ENCODE assay signal across 16 cellular contexts in the genomic region with DNA sequence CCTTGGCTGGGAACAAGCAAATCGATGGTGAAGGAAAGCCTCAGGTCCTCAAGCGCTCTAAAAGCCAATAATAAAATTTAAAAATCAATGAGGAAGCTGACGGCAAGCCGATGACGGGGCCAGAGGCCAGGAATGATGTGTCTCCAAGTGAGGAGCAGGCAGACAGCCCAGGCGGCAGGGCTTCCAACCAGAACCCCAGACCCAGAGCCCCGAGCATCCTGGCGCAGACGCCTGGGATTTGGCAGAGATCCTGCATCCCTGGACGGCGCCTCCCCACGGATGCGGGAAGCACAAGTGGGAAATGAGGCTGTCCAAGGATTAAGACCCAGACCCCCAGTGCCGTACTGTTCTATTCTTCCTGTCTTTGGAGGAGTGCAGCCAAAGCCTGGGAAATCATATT.
"Had no signal": no experiment of that assay in that cellular context is flagged by ENCODE, and none has a peak within 500 bp of the region (broad histone marks: within the 10 kb centered on the region; RNA-seq: fewer than 3 reads in every experiment).

No MANE protein-coding gene starts in this region.

- FAIRE-seq: colon, frontal cortex had no signal

- H3K4me1 ChIP-seq: lower lobe of right lung had no signal

- H3K36me3 ChIP-seq: esophagus muscularis mucosa, lower lobe of right lung, spleen, tibial artery had no signal

- DNase-seq: activated CD4-positive, alpha-beta T cell treated with anti-CD3 and anti-CD28 coated beads for 1 hour; activated CD4-positive, alpha-beta T cell treated with anti-CD3 and anti-CD28 coated beads, Interleukin-2, amount 50 U/mL, for 1 hour; activated CD8-positive, alpha-beta T cell treated with anti-CD3 and anti-CD28 coated beads, Interleukin-2, amount 10 ng/mL, durations not matched to agents 7 days and 5 days; activated gamma-delta T cell treated with Interleukin-2 at 50 U/mL for 16 hours; aorta; islet precursor cell; lower lobe of right lung; naive B cell; occipital lobe; spleen; stimulated activated CD4-positive, alpha-beta T cell treated with anti-CD3 and anti-CD28 coated beads, Interleukin-4, amount 100 ng/mL, for 1 hour; tibial artery had no signal

- H3K9me3 ChIP-seq: esophagus muscularis mucosa, lower lobe of right lung, spleen, tibial artery had no signal

- ATAC-seq: activated CD8-positive, alpha-beta T cell treated with anti-CD3 and anti-CD28 coated beads, Interleukin-2, amount 10 ng/mL, durations not matched to agents 7 days and 5 days; lower lobe of right lung had no signal

- H3K4me3 ChIP-seq: esophagus muscularis mucosa, lower lobe of right lung, spleen, tibial artery had no signal

- H3K27ac ChIP-seq: dorsolateral prefrontal cortex, esophagus muscularis mucosa, lower lobe of right lung, spleen, tibial artery had no signal
